ENCODE assay signal across 16 cellular contexts in the genomic region with DNA sequence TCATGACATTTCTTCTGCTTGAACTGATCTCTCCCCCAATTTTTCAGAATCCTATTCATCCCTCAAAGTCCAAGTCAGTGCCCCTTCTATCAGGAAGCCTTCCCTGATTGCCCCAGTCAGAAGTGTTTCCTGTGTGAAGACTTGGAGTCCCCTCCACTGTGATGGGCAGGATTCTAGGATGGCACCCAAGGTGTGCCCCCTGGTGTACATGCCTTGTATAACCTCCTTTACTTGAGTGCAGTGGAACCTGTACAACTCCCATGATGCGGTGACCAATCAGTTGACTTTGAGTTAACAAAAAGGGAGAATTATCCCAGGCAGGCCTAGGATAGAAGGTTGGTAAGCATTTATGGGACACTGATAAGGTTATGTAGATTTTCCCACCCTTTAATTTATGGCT. TPM values are rescaled to one million over a fixed set of nuclear protein-coding genes. Genes with fewer than 3 reads are reported as not detected.
DNase-seq lines count a peak whose midpoint lies in the region; ATAC-seq and TF ChIP-seq lines count a peak whose summit lies in the region.
"Had no signal": no experiment of that assay in that cellular context is flagged by ENCODE, and none has a peak within 500 bp of the region (broad histone marks: within the 10 kb centered on the region; RNA-seq: fewer than 3 reads in every experiment).

No MANE protein-coding gene starts in this region.

- no peaks in the 10 kb centered on the region for H3K4me1 Mint-ChIP-seq in stimulated activated naive CD8-positive, alpha-beta T cell treated with anti-CD3 and anti-CD28 coated beads, Interleukin-15, amount 100 ng/mL, for 72 hours
- H3K4me1 Mint-ChIP-seq: activated naive CD4-positive, alpha-beta T cell treated with anti-CD3 and anti-CD28 coated beads, Interleukin-2, amount 50 U/mL, for 24 hours had no signal

- TF ChIP-seq POLR2A in NB4 (IDR thresholded peaks at IDR 0.05; ENCODE audit: extremely low read depth, insufficient read length): no peak
- TF ChIP-seq POLR2A in sigmoid colon (IDR thresholded peaks at IDR 0.05): no peak

- peak; percentile 8 for DNase-seq in stimulated activated naive CD8-positive, alpha-beta T cell treated with anti-CD3 and anti-CD28 coated beads, Interleukin-15, Interleukin-2, amounts not matched to agents 100 U/mL and 50 U/mL, for 24 hours
- DNase-seq in stimulated activated naive CD8-positive, alpha-beta T cell treated with anti-CD3 and anti-CD28 coated beads, Interleukin-15, amount 100 ng/mL, for 72 hours: no peak
- DNase-seq in NB4 (ENCODE audit: low read depth): peak; percentile 56
- peak; percentile 21 for DNase-seq in fibroblast of pulmonary artery (ENCODE audit: low read depth)
- no peak for DNase-seq in NCI-H1930 (lab: John Stamatoyannopoulos, UW)
- no peak for DNase-seq in sigmoid colon
- DNase-seq in left lobe of liver (ENCODE audit: low spot score): no peak
- DNase-seq: mesenchymal stem cell; NCI-H1417 treated with DMSO at 0.1 percent for 48 hours; stimulated activated CD4-positive, alpha-beta T cell treated with anti-CD3 and anti-CD28 coated beads, Interleukin-4, amount 100 ng/mL, for 1 hour; SW 1271 had no signal

- no peak for TF ChIP-seq EP300 in sigmoid colon (IDR thresholded peaks at IDR 0.05)

- H3K27me3 ChIP-seq in sigmoid colon: no peaks in the 10 kb centered on the region

- ATAC-seq in stimulated activated naive CD8-positive, alpha-beta T cell treated with anti-CD3 and anti-CD28 coated beads, Interleukin-15, Interleukin-2, amounts not matched to agents 100 U/mL and 50 U/mL, for 24 hours: no peak
- ATAC-seq in stimulated activated naive CD8-positive, alpha-beta T cell treated with anti-CD3 and anti-CD28 coated beads, Interleukin-15, amount 100 ng/mL, for 72 hours: no peak
- ATAC-seq in HG03280 (IDR thresholded peaks at IDR 0.05; ENCODE audit: unreplicated experiment): no peak
- ATAC-seq in left lobe of liver: no peak

- no peaks in the 10 kb centered on the region for H3K9me3 ChIP-seq in sigmoid colon

- peak; percentile 63 for TF ChIP-seq CTCF in NB4 (IDR thresholded peaks at IDR 0.05; ENCODE audit: low read depth, low read length)
- TF ChIP-seq CTCF in fibroblast of pulmonary artery (IDR thresholded peaks at IDR 0.05; ENCODE audit: low read length, missing control alignments): peak; percentile 29
- TF ChIP-seq CTCF in sigmoid colon (IDR thresholded peaks at IDR 0.05): no peak

- H3K4me3 ChIP-seq in NB4 (ENCODE audit: low read depth, low read length) (no peak overlapping the region), fibroblast of pulmonary artery (replicated peaks; ENCODE audit: low read depth, low read length) (no peak overlapping the region), sigmoid colon (no peak overlapping the region)

- H3K36me3 ChIP-seq in sigmoid colon: no peaks in the 10 kb centered on the region

- no peaks in the 10 kb centered on the region for H3K9me3 Mint-ChIP-seq in stimulated activated naive CD8-positive, alpha-beta T cell treated with anti-CD3 and anti-CD28 coated beads, Interleukin-15, amount 100 ng/mL, for 72 hours
- H3K9me3 Mint-ChIP-seq: activated naive CD4-positive, alpha-beta T cell treated with anti-CD3 and anti-CD28 coated beads, Interleukin-2, amount 50 U/mL, for 24 hours had no signal

- no peak overlapping the region for H3K4me3 Mint-ChIP-seq in stimulated activated naive CD8-positive, alpha-beta T cell treated with anti-CD3 and anti-CD28 coated beads, Interleukin-15, amount 100 ng/mL, for 72 hours
- H3K4me3 Mint-ChIP-seq: activated naive CD4-positive, alpha-beta T cell treated with anti-CD3 and anti-CD28 coated beads, Interleukin-2, amount 50 U/mL, for 24 hours had no signal

- no peak overlapping the region for H3K27ac ChIP-seq in sigmoid colon
- H3K27ac ChIP-seq: HL-60 had no signal

- no peaks in the 10 kb centered on the region for H3K4me1 ChIP-seq in sigmoid colon

- no peaks in the 10 kb centered on the region for H3K27me3 Mint-ChIP-seq in stimulated activated naive CD8-positive, alpha-beta T cell treated with anti-CD3 and anti-CD28 coated beads, Interleukin-15, amount 100 ng/mL, for 72 hours

- WGBS in sigmoid colon, 2 donors: 39 to 91% methylated on average over 1 of the region's 1 CpG

- no peak overlapping the region for H3K27ac Mint-ChIP-seq in stimulated activated naive CD8-positive, alpha-beta T cell treated with anti-CD3 and anti-CD28 coated beads, Interleukin-15, amount 100 ng/mL, for 72 hours
- H3K27ac Mint-ChIP-seq: activated naive CD4-positive, alpha-beta T cell treated with anti-CD3 and anti-CD28 coated beads, Interleukin-2, amount 50 U/mL, for 24 hours had no signal

- intact Hi-C loops in sigmoid colon (cut with DNase I): no loop called here

RNA-seq across cellular contexts. Expression of a gene that starts 23.4 kb away (rescaled TPM):
- not detected for total RNA-seq in sigmoid colon
- polyA plus RNA-seq in sigmoid colon: under 1 TPM in 1 of 3 donors, not detected in 2; 0.06 TPM
- not detected for total RNA-seq in left lobe of liver
- total RNA-seq: posterior vena cava, subcutaneous adipose tissue had no signal

Comparison
In these comparisons a context has a peak if more than half of its experiments do, and no peak if none do; other contexts are left out.
1. DNase-seq: peak in stimulated activated naive CD8-positive, alpha-beta T cell treated with anti-CD3 and anti-CD28 coated beads, Interleukin-15, Interleukin-2, amounts not matched to agents 100 U/mL and 50 U/mL, for 24 hours (single experiment), NB4 (single experiment) and fibroblast of pulmonary artery (single experiment); none in stimulated activated naive CD8-positive, alpha-beta T cell treated with anti-CD3 and anti-CD28 coated beads, Interleukin-15, amount 100 ng/mL, for 72 hours (0 of 2), NCI-H1930 (0 of 2), sigmoid colon (single experiment) and left lobe of liver (single experiment).
2. CTCF ChIP-seq: peak in NB4 (single experiment) and fibroblast of pulmonary artery (single experiment); none in sigmoid colon (0 of 4).